ENCODE assay signal across 14 cellular contexts in genomic region chr7:28768577-28769147, GRCh38.
DNase-seq lines count a peak whose midpoint lies in the region; ATAC-seq and TF ChIP-seq lines count a peak whose summit lies in the region.
"Had no signal": no experiment of that assay in that cellular context is flagged by ENCODE, and none has a peak within 500 bp of the region (broad histone marks: within the 10 kb centered on the region; RNA-seq: fewer than 3 reads in every experiment).

No MANE protein-coding gene starts in this region.

- ATAC-seq in GM19455 (IDR thresholded peaks at IDR 0.05; ENCODE audit: unreplicated experiment), result no peak
- ATAC-seq: heart left ventricle, HepG2, pancreas had no signal

- TF ChIP-seq CTCF in foreskin fibroblast (IDR thresholded peaks at IDR 0.05; ENCODE audit: low read depth, low read length), result no peak
- TF ChIP-seq CTCF in coronary artery (IDR thresholded peaks at IDR 0.05), result no peak

- DNase-seq in AG20443 (ENCODE audit: low spot score) (peak; percentile 21), HT1080 (ENCODE audit: low read depth) (peak; percentile 76), amniotic epithelial cell (ENCODE audit: low read depth) (peak; percentile 31), foreskin fibroblast (peak; percentile 86 to 88), SW480 (ENCODE audit: low spot score) (no peak), coronary artery (ENCODE audit: low spot score) (no peak)
- no peak for DNase-seq in activated CD4-positive, alpha-beta T cell treated with anti-CD3 and anti-CD28 coated beads for 1 hour
- DNase-seq: activated naive CD4-positive, alpha-beta T cell treated with anti-CD3 and anti-CD28 coated beads, Interleukin-2, amount 50 U/mL, for 16 hours; heart left ventricle; NCI-H345; pancreas; stimulated activated naive CD4-positive, alpha-beta T cell had no signal

- H3K27ac ChIP-seq in coronary artery, result no peak overlapping the region
- H3K27ac ChIP-seq: heart left ventricle, pancreas had no signal

- no peak overlapping the region for H3K4me3 ChIP-seq in foreskin fibroblast (ENCODE audit: low read depth in 1 of 2, low read length in 2 of 2)
- H3K4me3 ChIP-seq in coronary artery, result no peak overlapping the region
- H3K4me3 ChIP-seq: heart left ventricle, pancreas had no signal

Comparison
In these comparisons a context has a peak if more than half of its experiments do, and no peak if none do; other contexts are left out.
1. DNase-seq: peak in AG20443 (single experiment), HT1080 (single experiment), amniotic epithelial cell (single experiment) and foreskin fibroblast (2 of 2); none in SW480 (single experiment), activated CD4-positive, alpha-beta T cell treated with anti-CD3 and anti-CD28 coated beads for 1 hour (single experiment) and coronary artery (single experiment).